In the genomic region with DNA sequence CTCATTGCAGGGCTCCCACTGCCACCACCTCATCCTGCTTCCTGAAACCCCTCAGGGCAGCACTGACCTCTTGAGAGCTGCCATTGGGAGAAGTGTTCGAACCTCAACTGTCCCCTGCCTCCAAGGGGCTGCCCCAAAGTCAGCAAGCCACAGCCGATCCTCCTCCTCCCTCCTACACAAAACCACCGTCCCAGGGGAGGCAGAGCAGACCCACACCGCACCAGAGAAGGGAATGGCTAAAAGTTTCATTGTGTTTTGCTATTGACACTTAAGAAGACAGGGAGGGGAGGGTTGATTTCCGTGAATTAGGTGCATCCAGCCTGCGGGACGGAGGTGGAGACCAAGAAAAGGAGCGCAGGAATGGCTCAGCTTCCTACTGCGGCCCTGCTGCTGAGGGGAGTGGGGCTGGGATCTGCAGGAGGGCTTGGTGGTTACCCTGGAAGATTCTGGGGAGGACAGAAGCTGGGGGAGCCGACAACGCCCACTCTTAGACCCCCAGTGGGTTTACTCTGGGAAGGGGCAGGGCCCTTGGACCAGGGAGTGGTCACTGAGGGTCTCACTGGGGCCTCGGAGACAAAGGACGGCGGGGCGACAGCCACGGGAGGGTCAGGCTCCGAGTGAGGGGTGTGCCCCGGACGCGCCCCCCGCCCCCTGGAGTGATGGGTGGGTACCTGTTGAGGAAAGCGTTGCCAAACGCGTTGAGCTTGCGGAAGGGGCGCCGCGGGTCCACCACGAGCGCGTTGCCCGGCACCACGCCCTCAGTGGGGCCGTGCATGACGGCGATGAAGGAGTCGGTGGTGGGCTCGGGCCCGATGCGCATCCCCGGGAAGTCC, we compare ENCODE assay signal across 8 cellular contexts. TPM values are rescaled to one million over a fixed set of nuclear protein-coding genes. Genes with fewer than 3 reads are reported as not detected.
A peak's percentile ranks its signal among the peaks of the same experiment; 100 is the strongest.
DNase-seq lines count a peak whose midpoint lies in the region; ATAC-seq and TF ChIP-seq lines count a peak whose summit lies in the region.

No MANE protein-coding gene starts in this region.

- peak; percentile 28 for DNase-seq in Caki2 (ENCODE audit: low read depth)
- peak; percentile 11 to 59 for DNase-seq in HAP-1 (ENCODE audit: low spot score in 2 of 2)
- no peak for DNase-seq in glutamatergic neuron
- DNase-seq in sciatic nerve (ENCODE audit: low spot score), result peak; percentile 77
- no peak for DNase-seq in pons (ENCODE audit: low spot score)
- no peak for DNase-seq in RPMI8226

- H3K9me3 Mint-ChIP-seq in glutamatergic neuron (ENCODE audit: unreplicated experiment), result peaks cover 9% of the 10 kb centered on the region

- no peak for TF ChIP-seq CTCF in WI38 (IDR thresholded peaks at IDR 0.05; ENCODE audit: low read depth, low read length)
- no peak for TF ChIP-seq CTCF in glutamatergic neuron (IDR thresholded peaks at IDR 0.05; ENCODE audit: partially characterized antibody, unreplicated experiment)

- H3K27me3 Mint-ChIP-seq in glutamatergic neuron (ENCODE audit: unreplicated experiment), result peaks cover 17% of the 10 kb centered on the region

- H3K4me3 ChIP-seq in HAP-1 (peak overlapping the region; percentile 92), WI38 (ENCODE audit: low read depth, low read length) (peak overlapping the region; percentile 99)

- peaks cover 8% of the 10 kb centered on the region for H3K4me1 ChIP-seq in HAP-1

- peak; percentile 0 for ATAC-seq in sciatic nerve
- no peak for ATAC-seq in HG03469 (IDR thresholded peaks at IDR 0.05; ENCODE audit: unreplicated experiment)

- peaks cover 23% of the 10 kb centered on the region for H3K4me1 Mint-ChIP-seq in glutamatergic neuron (ENCODE audit: low read depth, unreplicated experiment)

- no peaks in the 10 kb centered on the region for H3K9me3 ChIP-seq in HAP-1

- peak overlapping the region; percentile 91 for H3K27ac Mint-ChIP-seq in glutamatergic neuron (ENCODE audit: unreplicated experiment)

- H3K27me3 ChIP-seq in HAP-1 (ENCODE audit: low read depth), result no peaks in the 10 kb centered on the region

- H3K36me3 Mint-ChIP-seq in glutamatergic neuron (ENCODE audit: unreplicated experiment), result no peaks in the 10 kb centered on the region

- in situ Hi-C loops in Caki2 (cut with HindIII; ENCODE audit: low pct_unique_long_range_greater_than_20kb, low sequenced_read_pairs), result no loop called here
- in situ Hi-C loops in HAP-1 (cut with MboI; ENCODE audit: low sequenced_read_pairs), result no loop called here

- intact Hi-C loops in sciatic nerve (cut with DNase I), result no loop called here

- H3K36me3 ChIP-seq in HAP-1 (replicated peaks), result peaks cover 7% of the 10 kb centered on the region

- H3K4me3 Mint-ChIP-seq in glutamatergic neuron (ENCODE audit: unreplicated experiment), result peak overlapping the region; percentile 99

RNA-seq across cellular contexts. Expression of gene EHD1, which starts 0.8 kb away (rescaled TPM):
- 53.4 and 68.3 TPM in 2 replicates for total RNA-seq in Caki2 (2014; rRNA removed; shearing (Covaris generic); ENCODE audit: low replicate concordance)
- total RNA-seq in glutamatergic neuron (ENCODE audit: unreplicated experiment), result 114 TPM
- total RNA-seq in sciatic nerve, result 64.5 TPM

RNA-seq across cellular contexts. Expression of gene CDC42BPG, which starts 33.2 kb away (rescaled TPM):
- total RNA-seq in Caki2 (2014; rRNA removed; shearing (Covaris generic); ENCODE audit: low replicate concordance), result 0.12 and 1.1 TPM in 2 replicates
- total RNA-seq in glutamatergic neuron (ENCODE audit: unreplicated experiment) (2.3 TPM), sciatic nerve (0.58 TPM)

RNA-seq across cellular contexts. Expression of gene ATG2A, which starts 39.4 kb away (rescaled TPM):
- 4.8 and 11.1 TPM in 2 replicates for total RNA-seq in Caki2 (2014; rRNA removed; shearing (Covaris generic); ENCODE audit: low replicate concordance)
- 25.9 TPM for total RNA-seq in glutamatergic neuron (ENCODE audit: unreplicated experiment)
- 28.0 TPM for total RNA-seq in sciatic nerve

RNA-seq across cellular contexts. Expression of gene PPP2R5B, which starts 46.9 kb away (rescaled TPM):
- 13.2 and 16.0 TPM in 2 replicates for total RNA-seq in Caki2 (2014; rRNA removed; shearing (Covaris generic); ENCODE audit: low replicate concordance)
- total RNA-seq in glutamatergic neuron (ENCODE audit: unreplicated experiment) (148 TPM), sciatic nerve (21.1 TPM)

RNA-seq across cellular contexts. Expression of gene GPHA2, which starts 58.1 kb away (rescaled TPM):
- total RNA-seq in Caki2 (2014; rRNA removed; shearing (Covaris generic); ENCODE audit: low replicate concordance), result not detected in 2 replicates
- total RNA-seq in glutamatergic neuron (ENCODE audit: unreplicated experiment), result not detected
- total RNA-seq in sciatic nerve, result not detected

Comparison
In these comparisons a context has a peak if more than half of its experiments do, and no peak if none do; other contexts are left out.
1. DNase-seq: peak in Caki2 (single experiment), HAP-1 (2 of 2) and sciatic nerve (single experiment); none in glutamatergic neuron (single experiment), pons (single experiment) and RPMI8226 (single experiment).